8 cellular contexts compared by ENCODE assay signal in genomic region chr11:72041364-72042058, GRCh38. TPM values are rescaled to one million over a fixed set of nuclear protein-coding genes. Genes with fewer than 3 reads are reported as not detected.
DNase-seq lines count a peak whose midpoint lies in the region; ATAC-seq and TF ChIP-seq lines count a peak whose summit lies in the region.

No MANE protein-coding gene starts in this region.

- H3K4me1 ChIP-seq in OCI-LY1 (ENCODE audit: insufficient read depth, low read length, severe bottlenecking), result peaks cover 74% of the 10 kb centered on the region
- H3K4me1 ChIP-seq in naive thymus-derived CD4-positive, alpha-beta T cell (ENCODE audit: control insufficient read depth in 2 of 2, insufficient read depth in 2 of 2, low read length in 2 of 2), result peaks cover 47 to 51% of the 10 kb centered on the region in 2 donors
- peaks cover 43% of the 10 kb centered on the region for H3K4me1 ChIP-seq in testis

- H3K79me2 ChIP-seq in OCI-LY1 (ENCODE audit: insufficient read depth, low read length), result peaks cover 28% of the 10 kb centered on the region

- H3K9ac ChIP-seq in OCI-LY1 (ENCODE audit: low read length), result peak overlapping the region; percentile 75

- no peaks in the 10 kb centered on the region for H3F3A ChIP-seq in OCI-LY1 (ENCODE audit: insufficient read depth, low read length)

- no peaks in the 10 kb centered on the region for H4K20me1 ChIP-seq in OCI-LY1 (ENCODE audit: insufficient read depth, low read length)

- H3K36me3 ChIP-seq in OCI-LY1 (ENCODE audit: insufficient read depth, low read length), result no peaks in the 10 kb centered on the region; the same call in 1 of the 2 replicates
- H3K36me3 ChIP-seq in naive thymus-derived CD4-positive, alpha-beta T cell (ENCODE audit: control insufficient read depth in 2 of 3, insufficient read depth in 3 of 3, low read length in 3 of 3), result no peaks in the 10 kb centered on the region
- no peaks in the 10 kb centered on the region for H3K36me3 ChIP-seq in testis (ENCODE audit: low read depth, missing control alignments)

- no peaks in the 10 kb centered on the region for H3K27me3 Mint-ChIP-seq in naive thymus-derived CD4-positive, alpha-beta T cell

- H3K27ac ChIP-seq in OCI-LY1 (ENCODE audit: low read depth, low read length, poor library complexity, severe bottlenecking) (peak overlapping the region; percentile 92), testis (peak overlapping the region; percentile 97 to 98)
- peak overlapping the region; percentile 88 for H3K27ac ChIP-seq in naive thymus-derived CD4-positive, alpha-beta T cell (ENCODE audit: low read depth, low read length)

- POLR2A ChIA-PET in naive thymus-derived CD4-positive, alpha-beta T cell (lab: Charles Lee), result interaction anchor here (0.6 to 9.0 kb wide), 17 partner anchors 15 to 183 kb away, joined by 3 to 190 read pairs (median 12); partner anchors contain the start of genes ANAPC15, INPPL1, LAMTOR1 and RNF121

- H3K9me3 ChIP-seq in OCI-LY1 (ENCODE audit: low read length), result no peaks in the 10 kb centered on the region
- no peaks in the 10 kb centered on the region for H3K9me3 ChIP-seq in naive thymus-derived CD4-positive, alpha-beta T cell (ENCODE audit: control insufficient read depth in 2 of 3, low read length in 3 of 3)
- H3K9me3 ChIP-seq in testis, result no peaks in the 10 kb centered on the region

- intact Hi-C loops in naive thymus-derived CD4-positive, alpha-beta T cell (cut with micrococcal nuclease), result loop anchor here (1.0 to 5.0 kb wide), 8 partner anchors 11 to 589 kb away; partner anchors contain the start of genes LAMTOR1 (in 2 of the 2), LRRC51 (in 2 of the 2), NUMA1 (in 2 of the 2) and ANAPC15 (in 1 of the 2)
- intact Hi-C loops in testis (cut with DNase I; ENCODE audit: low total_unique reads), result no loop called here

- TF ChIP-seq POLR2A in testis (IDR thresholded peaks at IDR 0.05), result no peak

- WGBS in testis, 2 donors, result 2 to 3% methylated on average over 15 to 22 of the region's 22 CpGs

- TF ChIP-seq CTCF in OCI-LY1 (IDR thresholded peaks at IDR 0.05; ENCODE audit: low read length) (no peak), testis (IDR thresholded peaks at IDR 0.05) (no peak)

- peak; percentile 43 for ATAC-seq in HG03045 (IDR thresholded peaks at IDR 0.05; ENCODE audit: unreplicated experiment)
- ATAC-seq in naive thymus-derived CD4-positive, alpha-beta T cell, result peak; percentile 54
- ATAC-seq in GM21447 (IDR thresholded peaks at IDR 0.05; ENCODE audit: unreplicated experiment), result no peak

- no peak overlapping the region for H2AFZ ChIP-seq in OCI-LY1 (ENCODE audit: low read length)

- H3K36me3 Mint-ChIP-seq in naive thymus-derived CD4-positive, alpha-beta T cell, result peaks cover 0 to 9% (median 0%) of the 10 kb centered on the region in 5 donors

- CTCF ChIA-PET in naive thymus-derived CD4-positive, alpha-beta T cell (lab: Charles Lee), result interaction anchor here (0.7 to 4.5 kb wide), 4 partner anchors 16 to 37 kb away, joined by 3 to 71 read pairs (median 5); no protein-coding TSS in a partner anchor

- H3K4me3 ChIP-seq in OCI-LY1 (ENCODE audit: low read depth, low read length, poor library complexity, severe bottlenecking), result peak overlapping the region; percentile 65
- peak overlapping the region; percentile 89 for H3K4me3 ChIP-seq in naive thymus-derived CD4-positive, alpha-beta T cell (ENCODE audit: low read length)
- peak overlapping the region; percentile 67 to 70 for H3K4me3 ChIP-seq in testis

- H3K4me3 Mint-ChIP-seq in naive thymus-derived CD4-positive, alpha-beta T cell, result no peak overlapping the region

- peak overlapping the region; percentile 76 for H3K4me2 ChIP-seq in OCI-LY1 (ENCODE audit: low read length)

- H3K27me3 ChIP-seq in OCI-LY1 (ENCODE audit: insufficient read depth, low read length), result no peaks in the 10 kb centered on the region
- no peaks in the 10 kb centered on the region for H3K27me3 ChIP-seq in naive thymus-derived CD4-positive, alpha-beta T cell (ENCODE audit: control insufficient read depth in 2 of 2, insufficient read depth in 2 of 2, low read length in 2 of 2)
- H3K27me3 ChIP-seq in testis, result no peaks in the 10 kb centered on the region

- DNase-seq in CD1c-positive myeloid dendritic cell (ENCODE audit: extremely low spot score) (peak; percentile 43), fibroblast of the conjunctiva (ENCODE audit: low read depth) (peak; percentile 57), testis (peak; percentile 75)
- peak; percentile 17 for DNase-seq in activated T-helper 9 cell treated with anti-CD3 and anti-CD28 coated beads, Interleukin-2, amount 50 U/mL, for 16 hours (ENCODE audit: low read depth)
- DNase-seq in naive thymus-derived CD4-positive, alpha-beta T cell, result peak; percentile 38 to 64 (median 56)

- no peaks in the 10 kb centered on the region for H3K9me2 ChIP-seq in OCI-LY1 (ENCODE audit: low read depth, low read length)

- no peak overlapping the region for H3K27ac Mint-ChIP-seq in naive thymus-derived CD4-positive, alpha-beta T cell

- no peaks in the 10 kb centered on the region for H3K9me3 Mint-ChIP-seq in naive thymus-derived CD4-positive, alpha-beta T cell

- peaks cover 16 to 46% (median 37%) of the 10 kb centered on the region in 7 donors for H3K4me1 Mint-ChIP-seq in naive thymus-derived CD4-positive, alpha-beta T cell

RNA-seq across cellular contexts. Expression of gene NUMA1, which starts 38.8 kb away (rescaled TPM):
- 100 to 1,000 TPM; 216 to 453 (median 266) TPM for total RNA-seq in naive thymus-derived CD4-positive, alpha-beta T cell
- 100 to 1,000 TPM in 1 of 2 donors, 10 to 100 TPM in 1; 27.1 to 142 TPM for polyA plus RNA-seq in naive thymus-derived CD4-positive, alpha-beta T cell
- 100 to 1,000 TPM; 452 to 470 TPM for total RNA-seq in testis
- 186 TPM for polyA plus RNA-seq in testis (ENCODE audit: insufficient read depth, low read depth, low replicate concordance)

RNA-seq across cellular contexts. Expression of gene LRRC51, which starts 39.1 kb away (rescaled TPM):
- total RNA-seq in naive thymus-derived CD4-positive, alpha-beta T cell, result 1 to 10 TPM; 1.2 to 7.8 (median 4.6) TPM
- polyA plus RNA-seq in naive thymus-derived CD4-positive, alpha-beta T cell, result 1 to 10 TPM; 2.0 to 2.7 TPM
- total RNA-seq in testis, result 10 to 100 TPM; 50.8 to 84.6 TPM
- 200 TPM for polyA plus RNA-seq in testis (ENCODE audit: insufficient read depth, low read depth, low replicate concordance)

RNA-seq across cellular contexts. Expression of gene IL18BP, which starts 42.8 kb away (rescaled TPM):
- 10 to 100 TPM; 17.6 to 30.2 (median 23.1) TPM for total RNA-seq in naive thymus-derived CD4-positive, alpha-beta T cell
- 10 to 100 TPM; 14.4 to 15.1 TPM for polyA plus RNA-seq in naive thymus-derived CD4-positive, alpha-beta T cell
- total RNA-seq in testis, result 10 to 100 TPM; 13.5 to 16.8 TPM
- polyA plus RNA-seq in testis (ENCODE audit: insufficient read depth, low read depth, low replicate concordance), result 11.7 TPM

Comparison
In these comparisons a context has a peak if more than half of its experiments do, and no peak if none do; other contexts are left out.
1. DNase-seq: peak in every context shown above with its lines; median percentile 75 in testis; 57 in fibroblast of the conjunctiva; 56 in naive thymus-derived CD4-positive, alpha-beta T cell; 43 in CD1c-positive myeloid dendritic cell; 17 in activated T-helper 9 cell treated with anti-CD3 and anti-CD28 coated beads, Interleukin-2, amount 50 U/mL, for 16 hours.
2. RNA of gene LRRC51, which starts 39.1 kb away (total RNA-seq): 50.8 to 84.6 TPM in testis; 1.2 to 7.8 TPM in naive thymus-derived CD4-positive, alpha-beta T cell; every median in the first group is over 4 times any median in the second.
3. Peak in every context shown above with its lines, with median percentiles within 50 percentile points of each other: H3K27ac ChIP-seq and H3K4me3 ChIP-seq.